Comparison of ENCODE assay signal across 8 cellular contexts in the genomic region with DNA sequence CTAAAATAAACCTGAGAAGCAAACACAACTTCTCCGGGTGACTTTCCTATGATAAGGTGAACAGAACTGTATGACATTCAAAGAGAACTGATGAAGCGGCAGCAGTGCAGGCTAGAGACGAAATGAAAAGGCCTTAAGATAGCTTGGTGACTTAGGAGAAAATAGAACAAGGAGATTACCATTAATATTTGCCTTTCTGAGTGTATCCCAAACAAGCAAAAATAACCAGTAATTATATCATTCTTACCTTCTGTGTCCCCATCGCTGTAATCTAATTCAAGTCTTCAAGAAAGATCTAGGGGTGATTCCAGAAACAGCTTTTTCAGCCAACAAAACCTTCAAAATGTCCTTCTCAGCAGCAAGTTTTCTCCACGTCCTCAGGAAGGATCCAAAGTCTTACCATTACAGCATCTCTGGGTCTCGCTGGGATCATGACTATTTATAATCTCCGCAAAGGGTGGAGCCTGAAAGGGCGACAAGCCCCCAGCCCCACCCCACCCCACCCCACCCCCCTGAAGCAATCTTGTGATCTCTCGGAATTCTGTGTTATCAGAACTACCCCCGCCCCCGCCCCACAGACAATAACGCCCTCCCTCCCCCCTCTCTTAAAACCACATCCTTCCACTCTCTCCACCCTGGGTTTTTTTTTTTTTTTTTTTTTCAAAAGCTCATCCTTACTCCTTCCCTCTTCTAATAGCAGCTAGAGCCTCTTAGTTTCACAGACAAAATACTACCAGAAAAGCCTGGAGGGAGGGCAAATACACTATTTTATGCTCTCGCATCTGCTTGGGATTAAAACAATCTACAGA. TPM values are rescaled to one million over a fixed set of nuclear protein-coding genes. Genes with fewer than 3 reads are reported as not detected.
DNase-seq lines count a peak whose midpoint lies in the region; ATAC-seq and TF ChIP-seq lines count a peak whose summit lies in the region.

Gene SLC2A3, minus strand, starts transcription at position 415 of the 809 bp plus-strand sequence. Its CDS starts 153 bp downstream, at position 262.

- in situ Hi-C loops in SK-MEL-5 (cut with HindIII; ENCODE audit: low pct_unique_long_range_greater_than_20kb, low sequenced_read_pairs): no loop called here

- H3K27me3 ChIP-seq in gastroesophageal sphincter: no peaks in the 10 kb centered on the region
- H3K27me3 ChIP-seq in neuron (ENCODE audit: insufficient read depth, low read length): no peaks in the 10 kb centered on the region

- ATAC-seq in HG03108 (IDR thresholded peaks at IDR 0.05; ENCODE audit: unreplicated experiment) (peak; percentile 46), gastroesophageal sphincter (peak; percentile 78)

- no peak for TF ChIP-seq EP300 in gastroesophageal sphincter (IDR thresholded peaks at IDR 0.05)

- H3K36me3 ChIP-seq in gastroesophageal sphincter (peaks cover 0 to 19% of the 10 kb centered on the region in 2 donors), neuron (ENCODE audit: insufficient read depth, low read length) (peaks cover 19% of the 10 kb centered on the region)

- H3K9me3 ChIP-seq in gastroesophageal sphincter (no peaks in the 10 kb centered on the region), neuron (ENCODE audit: low read length) (no peaks in the 10 kb centered on the region)

- TF ChIP-seq CTCF in gastroesophageal sphincter (IDR thresholded peaks at IDR 0.05): no peak
- TF ChIP-seq CTCF in subcutaneous adipose tissue (IDR thresholded peaks at IDR 0.05; ENCODE audit: low read depth): no peak

- peak; percentile 66 to 80 for TF ChIP-seq POLR2A in gastroesophageal sphincter (IDR thresholded peaks at IDR 0.05)

- H3K4me1 ChIP-seq in gastroesophageal sphincter (peaks cover 0 to 42% (median 0%) of the 10 kb centered on the region in 3 donors), neuron (ENCODE audit: insufficient read depth, low read length) (peaks cover 33% of the 10 kb centered on the region)

- H2AFZ ChIP-seq in neuron (ENCODE audit: low read depth, low read length): peak within 1 kb of the TSS; percentile 5

- peak; percentile 69 for DNase-seq in GM04503 (ENCODE audit: low read depth)
- DNase-seq in SK-MEL-5 (ENCODE audit: low read depth, low spot score): peak; percentile 95
- peak; percentile 77 for DNase-seq in activated naive CD4-positive, alpha-beta T cell treated with Interleukin-2 at 50 U/mL for 16 hours
- no peak for DNase-seq in 8988T

- H3K4me3 ChIP-seq in gastroesophageal sphincter (peak within 1 kb of the TSS; percentile 58 to 96), neuron (ENCODE audit: low read length) (peak within 1 kb of the TSS; percentile 70)

- WGBS in gastroesophageal sphincter (ENCODE audit: low coverage in 1 of 2), 2 donors: 0 to 2% methylated on average over 10 of the region's 13 CpGs

- peak within 1 kb of the TSS; percentile 80 to 91 (median 82) for H3K27ac ChIP-seq in gastroesophageal sphincter

RNA-seq across cellular contexts. Expression of gene SLC2A3, which starts in this region (rescaled TPM):
- 73.6 and 86.9 TPM in 2 replicates for total RNA-seq in SK-MEL-5 (2014; rRNA removed; shearing (Covaris generic))
- polyA plus RNA-seq in SK-MEL-5 (2015; cell fraction: cytosol; rRNA removed): 58.8 and 67.0 TPM in 2 replicates
- polyA plus RNA-seq in SK-MEL-5 (2015; cell fraction: nucleus; rRNA removed): 76.1 and 128 TPM in 2 replicates
- total RNA-seq in gastroesophageal sphincter (10 to 100 TPM; 11.5 to 46.6 (median 12.8) TPM), subcutaneous adipose tissue (100 to 1,000 TPM in 2 of 4 donors, 10 to 100 TPM in 2; 43.9 to 163 (median 105) TPM)
